Comparison of ENCODE assay signal across 12 cellular contexts in the genomic region with DNA sequence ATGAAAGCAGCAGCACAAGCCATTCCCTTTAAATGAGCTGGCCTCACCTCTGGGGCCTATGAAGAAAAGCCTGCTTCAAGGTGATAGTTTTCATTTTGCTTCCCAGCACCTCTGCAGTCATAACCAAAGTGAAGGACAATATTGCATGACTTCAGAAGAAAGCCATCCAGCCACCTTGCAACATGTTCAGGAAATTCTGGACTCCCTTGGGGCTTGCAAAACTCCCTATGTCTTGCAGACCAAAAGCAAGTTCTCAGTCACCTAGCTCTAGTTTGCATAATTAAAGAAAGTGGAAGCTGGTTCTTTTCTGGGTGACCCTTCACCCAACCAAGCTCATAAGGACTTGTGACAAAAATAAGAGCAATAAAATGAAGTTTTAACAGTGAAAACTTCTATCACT.
DNase-seq lines count a peak whose midpoint lies in the region; ATAC-seq and TF ChIP-seq lines count a peak whose summit lies in the region.
"Had no signal": no experiment of that assay in that cellular context is flagged by ENCODE, and none has a peak within 500 bp of the region (broad histone marks: within the 10 kb centered on the region; RNA-seq: fewer than 3 reads in every experiment).

No MANE protein-coding gene starts in this region.

- H3K9me3 Mint-ChIP-seq in type B pancreatic cell = peaks cover 10% of the 10 kb centered on the region

- ATAC-seq in GM18861 (IDR thresholded peaks at IDR 0.05; ENCODE audit: unreplicated experiment) = peak; percentile 96
- ATAC-seq in GM21717 (IDR thresholded peaks at IDR 0.05; ENCODE audit: unreplicated experiment) = peak; percentile 77
- peak; percentile 93 for ATAC-seq in HG03432 (IDR thresholded peaks at IDR 0.05; ENCODE audit: unreplicated experiment)
- ATAC-seq: left lung had no signal

- H3K36me3 Mint-ChIP-seq in type B pancreatic cell = peaks cover 2% of the 10 kb centered on the region

- H3K4me1 Mint-ChIP-seq in type B pancreatic cell (ENCODE audit: unreplicated experiment) = no peaks in the 10 kb centered on the region

- no peak overlapping the region for H3K27ac Mint-ChIP-seq in type B pancreatic cell

- no peak for TF ChIP-seq CTCF in fibroblast of mammary gland (conservative IDR thresholded peaks at IDR 0.05; ENCODE audit: control insufficient read depth, insufficient read depth, low read depth, low read length)
- TF ChIP-seq CTCF in type B pancreatic cell (conservative IDR thresholded peaks at IDR 0.05) = no peak

- no peak overlapping the region for H3K4me3 Mint-ChIP-seq in type B pancreatic cell
- H3K4me3 Mint-ChIP-seq: activated naive CD4-positive, alpha-beta T cell treated with anti-CD3 and anti-CD28 coated beads, Interleukin-2, amount 50 U/mL, for 24 hours had no signal

- no peaks in the 10 kb centered on the region for H3K27me3 Mint-ChIP-seq in type B pancreatic cell
- H3K27me3 Mint-ChIP-seq: activated naive CD4-positive, alpha-beta T cell treated with anti-CD3 and anti-CD28 coated beads, Interleukin-2, amount 50 U/mL, for 24 hours had no signal

- DNase-seq in fibroblast of mammary gland (ENCODE audit: low read depth) (peak; percentile 6), NCI-H1694 (lab: John Stamatoyannopoulos, UW) (no peak), D341Med (ENCODE audit: low spot score) (no peak), NCI-H446 (lab: John Stamatoyannopoulos, UW) (no peak), type B pancreatic cell (ENCODE audit: extremely low spot score, unreplicated experiment) (no peak)
- DNase-seq: left lung, NCI-H748 treated with DMSO at 0.1 percent for 48 hours, small intestine had no signal

- H3K4me3 ChIP-seq in fibroblast of mammary gland (ENCODE audit: control insufficient read depth, low read depth, low read length) = no peak overlapping the region
- H3K4me3 ChIP-seq: left lung had no signal
